In the genomic region with DNA sequence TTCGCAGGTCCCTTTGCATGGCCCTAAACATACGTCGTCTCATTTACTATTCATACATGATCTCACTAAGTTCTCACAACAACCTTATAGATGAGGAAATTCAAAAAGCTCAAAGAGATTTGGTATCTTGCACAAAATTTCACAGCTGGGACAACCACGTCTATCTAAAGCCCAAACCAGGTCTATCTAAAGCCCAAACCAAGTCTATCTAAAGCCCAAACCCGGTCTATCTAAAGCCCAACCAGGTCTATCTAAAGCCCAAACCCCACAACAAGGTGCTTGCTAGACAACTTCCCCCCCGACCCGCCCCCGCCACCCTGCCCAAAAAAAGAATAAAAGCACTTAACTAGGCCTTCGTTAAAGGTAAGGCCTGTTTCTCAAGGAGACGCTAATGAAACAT, we compare ENCODE assay signal across 21 cellular contexts.
"Had no signal": no experiment of that assay in that cellular context is flagged by ENCODE, and none has a peak within 500 bp of the region (broad histone marks: within the 10 kb centered on the region; RNA-seq: fewer than 3 reads in every experiment).

No MANE protein-coding gene starts in this region.

- H3K4me3 Mint-ChIP-seq: memory B cell; mesothelial cell of epicardium; natural killer cell treated with Interleukin-12 subunit alpha and Interleukin-12 subunit beta and Interleukin-15 and Interleukin-18, amount 100 ng/mL, for 72 hours; stimulated activated effector memory CD8-positive, alpha-beta T cell treated with anti-CD3 and anti-CD28 coated beads, Interleukin-12 subunit alpha, Interleukin-12 subunit beta, amount 100 ng/mL, for 72 hours had no signal

- H3K27me3 Mint-ChIP-seq: memory B cell; natural killer cell treated with Interleukin-12 subunit alpha and Interleukin-12 subunit beta and Interleukin-15 and Interleukin-18, amount 100 ng/mL, for 72 hours had no signal

- ATAC-seq: foreskin keratinocyte; left cardiac atrium; lower lobe of right lung; natural killer cell treated with Interleukin-12 subunit alpha and Interleukin-12 subunit beta and Interleukin-15 and Interleukin-18, amount 100 ng/mL, for 72 hours; psoas muscle; right lobe of liver; stimulated activated effector memory CD8-positive, alpha-beta T cell treated with anti-CD3 and anti-CD28 coated beads, Interleukin-12 subunit alpha, Interleukin-12 subunit beta, amount 100 ng/mL, for 72 hours; stimulated activated naive CD8-positive, alpha-beta T cell treated with anti-CD3 and anti-CD28 coated beads, Interleukin-15, Interleukin-2, amounts not matched to agents 100 U/mL and 50 U/mL, for 24 hours had no signal

- H3K27ac Mint-ChIP-seq: memory B cell, mesothelial cell of epicardium had no signal

- H3K27ac ChIP-seq: foreskin keratinocyte, left ventricle myocardium inferior, parathyroid adenoma, psoas muscle, right lobe of liver, tibial artery, vagina had no signal

- DNase-seq: dermis blood vessel endothelial cell; foreskin keratinocyte; kidney; left cardiac atrium; left ventricle myocardium inferior; lower lobe of right lung; psoas muscle; retina; right lobe of liver; stimulated activated CD4-positive, alpha-beta T cell treated with anti-CD3 and anti-CD28 coated beads, Interleukin-4, amount 100 ng/mL, for 1 hour; stimulated activated CD8-positive, alpha-beta memory T cell treated with anti-CD3 and anti-CD28 coated beads, Interleukin-4, amount 100 ng/mL, for 48 hours; stimulated activated naive CD8-positive, alpha-beta T cell treated with anti-CD3 and anti-CD28 coated beads, Interleukin-15, Interleukin-2, amounts not matched to agents 100 U/mL and 50 U/mL, for 24 hours; tibial artery; upper lobe of left lung had no signal

- H3K9me3 ChIP-seq: left ventricle myocardium inferior, lower lobe of right lung, psoas muscle, right lobe of liver, tibial artery, upper lobe of left lung, vagina had no signal

- H3K4me3 ChIP-seq: left ventricle myocardium inferior, lower lobe of right lung, psoas muscle, right lobe of liver, tibial artery, upper lobe of left lung, vagina had no signal

- FAIRE-seq: endothelial cell of umbilical vein, kidney had no signal

- H3K27me3 ChIP-seq: foreskin keratinocyte, right lobe of liver, tibial artery, upper lobe of left lung, vagina had no signal

- H3K9me3 Mint-ChIP-seq: memory B cell; mesothelial cell of epicardium; natural killer cell treated with Interleukin-12 subunit alpha and Interleukin-12 subunit beta and Interleukin-15 and Interleukin-18, amount 100 ng/mL, for 72 hours; stimulated activated effector memory CD8-positive, alpha-beta T cell treated with anti-CD3 and anti-CD28 coated beads, Interleukin-12 subunit alpha, Interleukin-12 subunit beta, amount 100 ng/mL, for 72 hours had no signal
